Comparison of ENCODE assay signal across 26 cellular contexts in the genomic region with DNA sequence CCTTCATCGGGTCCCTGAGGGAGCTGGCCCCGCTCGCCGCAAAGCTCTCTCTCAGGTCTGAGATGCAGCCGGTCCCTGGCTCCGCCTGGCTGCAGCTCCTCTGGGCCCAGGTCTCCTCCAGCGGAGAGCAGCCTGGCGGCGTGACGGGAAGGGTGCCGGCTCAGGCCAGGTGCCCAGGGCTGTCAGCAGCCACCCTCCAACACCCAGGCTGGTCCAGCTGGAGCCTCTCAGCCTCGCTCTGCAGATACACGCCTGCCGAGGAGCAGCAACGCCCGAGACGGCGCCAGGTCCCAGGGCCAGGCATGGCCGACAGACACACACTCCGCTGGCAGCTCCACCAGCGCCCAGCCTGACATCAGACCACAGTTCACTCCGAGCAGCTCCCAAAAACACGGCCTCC. TPM values are rescaled to one million over a fixed set of nuclear protein-coding genes. Genes with fewer than 3 reads are reported as not detected.
DNase-seq lines count a peak whose midpoint lies in the region; ATAC-seq and TF ChIP-seq lines count a peak whose summit lies in the region.
"Had no signal": no experiment of that assay in that cellular context is flagged by ENCODE, and none has a peak within 500 bp of the region (broad histone marks: within the 10 kb centered on the region; RNA-seq: fewer than 3 reads in every experiment).

No MANE protein-coding gene starts in this region.

- H3K23ac ChIP-seq in IMR-90 (ENCODE audit: low read depth, low read length) = no peak overlapping the region

- no peak overlapping the region for H3K18ac ChIP-seq in IMR-90 (ENCODE audit: low read depth, low read length)

- no peak overlapping the region for H3K4me3 Mint-ChIP-seq in WTC11
- no peak overlapping the region for H3K4me3 Mint-ChIP-seq in activated CD8-positive, alpha-beta T cell treated with anti-CD3 and anti-CD28 coated beads for 36 hours
- H3K4me3 Mint-ChIP-seq: dendritic cell treated with granulocyte-macrophage colony-stimulating factor and Interleukin-4, amounts not matched to agents 40 ng/mL and 50 ng/mL, for 4 days; HFFc6; mesothelial cell of epicardium had no signal

- ATAC-seq in IMR-90 (ENCODE audit: low read depth) = no peak
- ATAC-seq in lower lobe of right lung = peak; percentile 16 to 23
- ATAC-seq in HG03108 (IDR thresholded peaks at IDR 0.05; ENCODE audit: unreplicated experiment) = no peak
- no peak for ATAC-seq in WTC11
- ATAC-seq in activated CD8-positive, alpha-beta T cell treated with anti-CD3 and anti-CD28 coated beads for 36 hours = no peak

- dilution Hi-C loops in IMR-90 (cut with HindIII; ENCODE audit: low sequenced_read_pairs, unreplicated experiment) = no loop called here

- H3K14ac ChIP-seq in IMR-90 (replicated peaks; ENCODE audit: low read depth, low read length) = no peak overlapping the region

- H2BK5ac ChIP-seq in IMR-90 (ENCODE audit: low read depth, low read length, poor library complexity, severe bottlenecking) = no peak overlapping the region

- no peak overlapping the region for H4K91ac ChIP-seq in IMR-90 (ENCODE audit: insufficient read depth, low read depth, low read length)

- in situ Hi-C loops in IMR-90 (cut with MboI; ENCODE audit: low sequenced_read_pairs) = no loop called here

- H2BK15ac ChIP-seq in IMR-90 (ENCODE audit: low read depth, low read length) = no peak overlapping the region

- H3K9ac ChIP-seq in BLaER1 (peak overlapping the region; percentile 83; the same call in 1 of the 2 replicates), IMR-90 (ENCODE audit: low read depth, low read length) (no peak overlapping the region)
- H3K9ac ChIP-seq: KMS-11, SK-N-SH had no signal

- no peaks in the 10 kb centered on the region for H3K9me1 ChIP-seq in IMR-90 (ENCODE audit: insufficient read depth, low read length)

- 0 out of 2 replicates have a peak, but pooled peaks cover 3% of the 10 kb centered on the region for H3K27me3 Mint-ChIP-seq in WTC11 (ENCODE audit: low read depth)
- H3K27me3 Mint-ChIP-seq in activated CD8-positive, alpha-beta T cell treated with anti-CD3 and anti-CD28 coated beads for 36 hours = peaks cover 35% of the 10 kb centered on the region

- no peak overlapping the region for H2AK9ac ChIP-seq in IMR-90 (replicated peaks; ENCODE audit: low read depth, low read length, poor library complexity)

- 36% methylated on average over 12 of the region's 23 CpGs; no CpG with 5 or more reads in 1 of the 2 experiments for WGBS in IMR-90 (ENCODE audit: extremely low coverage in 2 of 2, insufficient read length in 1 of 2), 2 experiments

- H3K4me3 ChIP-seq in BLaER1 (no peak overlapping the region), IMR-90 (ENCODE audit: insufficient read depth, low read depth, low read length) (no peak overlapping the region), fibroblast of villous mesenchyme (ENCODE audit: low read depth, low read length) (no peak overlapping the region), lower lobe of right lung (no peak overlapping the region)
- H3K4me3 ChIP-seq: Peyer's patch, psoas muscle, smooth muscle cell had no signal

- no peak for TF ChIP-seq POLR2A in IMR-90 (IDR thresholded peaks at IDR 0.05; ENCODE audit: low read depth, low read length)

- no peak overlapping the region for H2AK5ac ChIP-seq in IMR-90 (ENCODE audit: low read depth, low read length)

- peak overlapping the region; percentile 97 for H3K27ac ChIP-seq in BLaER1
- no peak overlapping the region for H3K27ac ChIP-seq in IMR-90 (ENCODE audit: insufficient read depth, low read length)
- no peak overlapping the region for H3K27ac ChIP-seq in lower lobe of right lung
- H3K27ac ChIP-seq: KMS-11, Peyer's patch, psoas muscle had no signal

- H3K4me1 ChIP-seq in BLaER1 (peaks cover 92% of the 10 kb centered on the region), IMR-90 (ENCODE audit: control insufficient read depth, insufficient read depth, low read length) (peaks cover 4% of the 10 kb centered on the region; the same call in 1 of the 2 replicates), lower lobe of right lung (peaks cover 34% of the 10 kb centered on the region)

- H4K8ac ChIP-seq in IMR-90 (ENCODE audit: low read depth in 2 of 2, low read length in 2 of 2) = no peak overlapping the region

- DNase-seq in IMR-90 (no peak), fibroblast of villous mesenchyme (ENCODE audit: low read depth) (peak; percentile 26), lower lobe of right lung (no peak), WTC11 (ENCODE audit: low spot score) (no peak), cerebellar cortex (ENCODE audit: low spot score) (no peak)
- DNase-seq in activated CD8-positive, alpha-beta T cell treated with anti-CD3 and anti-CD28 coated beads for 36 hours = no peak
- DNase-seq: activated CD4-positive, CD25-positive, alpha-beta regulatory T cell treated with anti-CD3 and anti-CD28 coated beads, Interleukin-2, amount 50 U/mL, for 72 hours; HFFc6; hypothalamus; NCI-H2081 treated with DMSO at 0.1 percent for 48 hours; NCI-H82; nephron progenitor cell; Peyer's patch; psoas muscle; SK-N-SH; stimulated activated CD4-positive, alpha-beta T cell treated with anti-CD3 and anti-CD28 coated beads, Interleukin-4, amount 100 ng/mL, for 4 hours; T1000 had no signal

- peaks cover 4% of the 10 kb centered on the region for H3K9me3 Mint-ChIP-seq in WTC11
- peaks cover 2% of the 10 kb centered on the region for H3K9me3 Mint-ChIP-seq in activated CD8-positive, alpha-beta T cell treated with anti-CD3 and anti-CD28 coated beads for 36 hours

- H3K4ac ChIP-seq in IMR-90 (ENCODE audit: low read depth, low read length) = no peak overlapping the region

- no TSS peak for BruUV-seq in IMR-90 (replicated peaks; lab: Mats Ljungman, UMichigan)

- peaks cover 33% of the 10 kb centered on the region for H3K4me1 Mint-ChIP-seq in WTC11
- H3K4me1 Mint-ChIP-seq in activated CD8-positive, alpha-beta T cell treated with anti-CD3 and anti-CD28 coated beads for 36 hours (ENCODE audit: low read depth) = peaks cover 2% of the 10 kb centered on the region

- H2BK20ac ChIP-seq in IMR-90 (ENCODE audit: low read depth, low read length) = no peak overlapping the region

- H4K5ac ChIP-seq in IMR-90 (ENCODE audit: low read depth, low read length) = no peak overlapping the region

- CTCF ChIA-PET in IMR-90 (lab: Yijun Ruan, JAX) = no interaction called here
- CTCF ChIA-PET in WTC11 (lab: Charles Lee) = interaction anchor here (0.8 to 2.1 kb wide), 6 partner anchors 13 to 126 kb away, joined by 3 to 6 read pairs (median 4); partner anchors contain the start of gene ADAMTSL2
- CTCF ChIA-PET in activated CD8-positive, alpha-beta T cell treated with anti-CD3 and anti-CD28 coated beads for 36 hours (lab: Charles Lee) = interaction anchor here (1.0 to 1.4 kb wide), 2 partner anchors 160 to 198 kb away, joined by 3 read pairs; no protein-coding TSS in a partner anchor

- H3K36me3 Mint-ChIP-seq in WTC11 = peaks cover 4% of the 10 kb centered on the region
- no peaks in the 10 kb centered on the region for H3K36me3 Mint-ChIP-seq in activated CD8-positive, alpha-beta T cell treated with anti-CD3 and anti-CD28 coated beads for 36 hours (ENCODE audit: low read depth)
- H3K36me3 Mint-ChIP-seq: mesothelial cell of epicardium had no signal

- H3K27me3 ChIP-seq in BLaER1 (no peaks in the 10 kb centered on the region), IMR-90 (ENCODE audit: control insufficient read depth, insufficient read depth, low read length) (peaks cover 42% of the 10 kb centered on the region), lower lobe of right lung (ENCODE audit: low read depth) (peaks cover 47% of the 10 kb centered on the region)
- H3K27me3 ChIP-seq: Peyer's patch had no signal

- H3K9me3 ChIP-seq in BLaER1 (peaks cover 6% of the 10 kb centered on the region; the same call in 1 of the 2 replicates), IMR-90 (ENCODE audit: control insufficient read depth, insufficient read depth, low read length) (peaks cover 2% of the 10 kb centered on the region; the same call in 1 of the 2 replicates), lower lobe of right lung (no peaks in the 10 kb centered on the region)
- H3K9me3 ChIP-seq: Peyer's patch, psoas muscle, SK-N-SH had no signal

- POLR2A ChIA-PET in IMR-90 (lab: Charles Lee; ENCODE audit: unreplicated experiment) (no interaction called here), WTC11 (lab: Charles Lee) (no interaction called here)
- POLR2A ChIA-PET in activated CD8-positive, alpha-beta T cell treated with anti-CD3 and anti-CD28 coated beads for 36 hours (lab: Charles Lee) = no interaction called here

- H3K27ac Mint-ChIP-seq in WTC11 = no peak overlapping the region
- no peak overlapping the region for H3K27ac Mint-ChIP-seq in activated CD8-positive, alpha-beta T cell treated with anti-CD3 and anti-CD28 coated beads for 36 hours
- H3K27ac Mint-ChIP-seq: dendritic cell treated with granulocyte-macrophage colony-stimulating factor and Interleukin-4, amounts not matched to agents 40 ng/mL and 50 ng/mL, for 4 days; HFFc6; nephron progenitor cell had no signal

- H3K4me2 ChIP-seq in BLaER1 (peak overlapping the region; percentile 99), IMR-90 (ENCODE audit: low read depth, low read length) (no peak overlapping the region)
- H3K4me2 ChIP-seq: KMS-11, SK-N-SH had no signal

- intact Hi-C loops in IMR-90 (cut with micrococcal nuclease) (no loop called here), lower lobe of right lung (cut with DNase I) (no loop called here)
- intact Hi-C loops in activated CD8-positive, alpha-beta T cell treated with anti-CD3 and anti-CD28 coated beads for 36 hours (cut with micrococcal nuclease) = no loop called here

- H3K79me1 ChIP-seq in IMR-90 (ENCODE audit: low read depth in 1 of 2, low read length in 2 of 2) = no peaks in the 10 kb centered on the region

- no peak overlapping the region for H2BK120ac ChIP-seq in IMR-90 (ENCODE audit: low read depth, low read length)

- TF ChIP-seq RAD21 in IMR-90 (IDR thresholded peaks at IDR 0.05; ENCODE audit: low read length) = no peak

- no peaks in the 10 kb centered on the region for H4K20me1 ChIP-seq in BLaER1
- H4K20me1 ChIP-seq in IMR-90 (ENCODE audit: insufficient read depth, low read length) = no peaks in the 10 kb centered on the region

- no peak overlapping the region for H3K56ac ChIP-seq in IMR-90 (ENCODE audit: extremely low read depth, insufficient read depth, low read length)

- H2AFZ ChIP-seq in IMR-90 (replicated peaks; ENCODE audit: low read length, poor library complexity) = peak overlapping the region; percentile 21

- H3K36me3 ChIP-seq in BLaER1 = no peaks in the 10 kb centered on the region
- no peaks in the 10 kb centered on the region for H3K36me3 ChIP-seq in IMR-90 (ENCODE audit: control insufficient read depth, insufficient read depth, low read length)
- H3K36me3 ChIP-seq in lower lobe of right lung = no peaks in the 10 kb centered on the region
- H3K36me3 ChIP-seq: Peyer's patch had no signal

- TF ChIP-seq CTCF in IMR-90 (conservative IDR thresholded peaks at IDR 0.05; ENCODE audit: low read depth, low read length) (no peak), fibroblast of villous mesenchyme (IDR thresholded peaks at IDR 0.05; ENCODE audit: insufficient read depth, low read depth, low read length) (no peak), lower lobe of right lung (IDR thresholded peaks at IDR 0.05) (no peak), WTC11 (IDR thresholded peaks at IDR 0.05) (no peak)
- no peak for TF ChIP-seq CTCF in activated CD8-positive, alpha-beta T cell treated with anti-CD3 and anti-CD28 coated beads for 36 hours (IDR thresholded peaks at IDR 0.05)

RNA-seq across cellular contexts. Expression of gene FAM163B, which starts 25.6 kb away (rescaled TPM):
- total RNA-seq in IMR-90 (2012; rRNA removed) (not detected in 2 replicates), fibroblast of villous mesenchyme (not detected in 2 replicates), lower lobe of right lung (not detected), WTC11 (2021) (2.0 to 3.1 TPM (median 2.7 TPM) in 3 replicates)
- polyA plus RNA-seq in IMR-90 (2012; rRNA removed) = not detected in 2 replicates
- not detected in 2 replicates for polyA plus RNA-seq in IMR-90 (2012; cell fraction: cytosol; rRNA removed)
- polyA plus RNA-seq in IMR-90 (2012; cell fraction: nucleus; rRNA removed; ENCODE audit: low replicate concordance) = not detected in 2 replicates
- not detected for total RNA-seq in activated CD8-positive, alpha-beta T cell treated with anti-CD3 and anti-CD28 coated beads for 36 hours
- total RNA-seq: activated CD8-positive, alpha-beta memory T cell treated with anti-CD3 and anti-CD28 coated beads for 36 hours; endothelial cell of umbilical vein; HFFc6; Peyer's patch; psoas muscle had no signal
- polyA plus RNA-seq: endothelial cell of umbilical vein, keratinocyte, psoas muscle had no signal

RNA-seq across cellular contexts. Expression of gene ADAMTSL2, which starts 49.1 kb away (rescaled TPM):
- total RNA-seq in IMR-90 (2012; rRNA removed) (not detected in 2 replicates), fibroblast of villous mesenchyme (under 0.01 and 0.32 TPM in 2 replicates), lower lobe of right lung (10.1 TPM), WTC11 (2021) (0.64 to 0.87 TPM (median 0.64 TPM) in 3 replicates)
- not detected in 2 replicates for polyA plus RNA-seq in IMR-90 (2012; rRNA removed)
- 0.02 TPM in 1 of 2 replicates, not detected in the other for polyA plus RNA-seq in IMR-90 (2012; cell fraction: cytosol; rRNA removed)
- polyA plus RNA-seq in IMR-90 (2012; cell fraction: nucleus; rRNA removed; ENCODE audit: low replicate concordance) = 0.04 TPM in 1 of 2 replicates, not detected in the other
- under 1 TPM; 0.11 to 0.25 TPM for total RNA-seq in activated CD8-positive, alpha-beta T cell treated with anti-CD3 and anti-CD28 coated beads for 36 hours
- total RNA-seq: endothelial cell of umbilical vein had no signal
- polyA plus RNA-seq: endothelial cell of umbilical vein, keratinocyte had no signal

RNA-seq across cellular contexts. Expression of gene DBH, which starts 52.6 kb away (rescaled TPM):
- total RNA-seq in IMR-90 (2012; rRNA removed) (not detected in 2 replicates), fibroblast of villous mesenchyme (not detected in 2 replicates), lower lobe of right lung (not detected), WTC11 (2021) (0.23 to 0.34 TPM (median 0.24 TPM) in 3 replicates)
- polyA plus RNA-seq in IMR-90 (2012; rRNA removed) = not detected in 2 replicates
- polyA plus RNA-seq in IMR-90 (2012; cell fraction: cytosol; rRNA removed) = not detected in 2 replicates
- not detected in 2 replicates for polyA plus RNA-seq in IMR-90 (2012; cell fraction: nucleus; rRNA removed; ENCODE audit: low replicate concordance)
- total RNA-seq in activated CD8-positive, alpha-beta T cell treated with anti-CD3 and anti-CD28 coated beads for 36 hours = not detected
- total RNA-seq: activated CD8-positive, alpha-beta memory T cell treated with anti-CD3 and anti-CD28 coated beads for 36 hours; endothelial cell of umbilical vein; HFFc6; mesothelial cell of epicardium; Peyer's patch; smooth muscle cell had no signal
- polyA plus RNA-seq: endothelial cell of umbilical vein, keratinocyte had no signal

RNA-seq across cellular contexts. Expression of gene MYMK, which starts 58.8 kb away (rescaled TPM):
- total RNA-seq in IMR-90 (2012; rRNA removed) = not detected in 2 replicates
- polyA plus RNA-seq in IMR-90 (2012; rRNA removed) = not detected in 2 replicates
- not detected in 2 replicates for polyA plus RNA-seq in IMR-90 (2012; cell fraction: cytosol; rRNA removed)
- not detected in 2 replicates for polyA plus RNA-seq in IMR-90 (2012; cell fraction: nucleus; rRNA removed; ENCODE audit: low replicate concordance)
- not detected in 2 replicates for total RNA-seq in fibroblast of villous mesenchyme
- total RNA-seq in lower lobe of right lung = not detected
- total RNA-seq in WTC11 (2021) = 0.34 TPM in 1 of 3 replicates, not detected in the others
- total RNA-seq in activated CD8-positive, alpha-beta T cell treated with anti-CD3 and anti-CD28 coated beads for 36 hours = not detected
- total RNA-seq: activated CD8-positive, alpha-beta memory T cell treated with anti-CD3 and anti-CD28 coated beads for 36 hours; endothelial cell of umbilical vein; HFFc6; mesothelial cell of epicardium; Peyer's patch; smooth muscle cell had no signal
- polyA plus RNA-seq: endothelial cell of umbilical vein, keratinocyte, SK-N-SH, smooth muscle cell had no signal

Comparison
In these comparisons a context has a peak if more than half of its experiments do, and no peak if none do; other contexts are left out.
1. ATAC-seq: peak in lower lobe of right lung (2 of 2); none in IMR-90 (single experiment), HG03108 (single experiment), WTC11 (single experiment) and activated CD8-positive, alpha-beta T cell treated with anti-CD3 and anti-CD28 coated beads for 36 hours (single experiment).